8 cellular contexts compared by ENCODE assay signal in genomic region chr4:83284161-83285021, GRCh38. TPM values are rescaled to one million over a fixed set of nuclear protein-coding genes. Genes with fewer than 3 reads are reported as not detected.
A peak's percentile ranks its signal among the peaks of the same experiment; 100 is the strongest.
DNase-seq lines count a peak whose midpoint lies in the region; ATAC-seq and TF ChIP-seq lines count a peak whose summit lies in the region.

A gene with protein sequence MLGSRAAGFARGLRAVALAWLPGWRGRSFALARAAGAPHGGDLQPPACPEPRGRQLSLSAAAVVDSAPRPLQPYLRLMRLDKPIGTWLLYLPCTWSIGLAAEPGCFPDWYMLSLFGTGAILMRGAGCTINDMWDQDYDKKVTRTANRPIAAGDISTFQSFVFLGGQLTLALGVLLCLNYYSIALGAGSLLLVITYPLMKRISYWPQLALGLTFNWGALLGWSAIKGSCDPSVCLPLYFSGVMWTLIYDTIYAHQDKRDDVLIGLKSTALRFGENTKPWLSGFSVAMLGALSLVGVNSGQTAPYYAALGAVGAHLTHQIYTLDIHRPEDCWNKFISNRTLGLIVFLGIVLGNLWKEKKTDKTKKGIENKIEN (minus strand): TSS chr4:83284798. CDS start chr4:83284764, 34 bp downstream.

- TF ChIP-seq RAD21 in liver (IDR thresholded peaks at IDR 0.05) = no peak

- peaks cover 2 to 13% (median 9%) of the 10 kb centered on the region in 4 donors for H3K4me1 ChIP-seq in liver (ENCODE audit: control insufficient read depth in 4 of 4, insufficient read depth in 4 of 4, low read length in 3 of 4)

- H3K9me3 ChIP-seq in liver (ENCODE audit: control insufficient read depth in 4 of 4, low read length in 3 of 4) = no peaks in the 10 kb centered on the region

- TF ChIP-seq CTCF in C4-2B (conservative IDR thresholded peaks at IDR 0.05) (peak; percentile 37), liver (IDR thresholded peaks at IDR 0.05; ENCODE audit: low read depth, low read length, missing input control) (peak; percentile 36)

- H3K9ac ChIP-seq in liver (ENCODE audit: low read depth in 1 of 2, low read length in 2 of 2) = peak within 1 kb of the TSS; percentile 91 to 98

- DNase-seq in NCI-H748 treated with DMSO at 0.1 percent for 48 hours (lab: John Stamatoyannopoulos, UW) = peak; percentile 59
- peak; percentile 92 to 93 for DNase-seq in activated CD4-positive, alpha-beta T cell treated with anti-CD3 and anti-CD28 coated beads, Interleukin-2, amount 50 U/mL, for 4 hours
- DNase-seq in dermis blood vessel endothelial cell = peak; percentile 97
- peak; percentile 96 for DNase-seq in stimulated activated CD4-positive, alpha-beta T cell treated with anti-CD3 and anti-CD28 coated beads, Interleukin-4, amount 100 ng/mL, for 24 hours

- no peaks in the 10 kb centered on the region for H3K36me3 ChIP-seq in liver (ENCODE audit: control insufficient read depth in 4 of 4, insufficient read depth in 3 of 4, low read depth in 1 of 4, low read length in 3 of 4)

- under 1% methylated on average over 75 of the region's 75 CpGs for WGBS in liver

- peak within 1 kb of the TSS; percentile 83 for H3K27ac ChIP-seq in C4-2B
- peak within 1 kb of the TSS; percentile 92 to 99 for H3K27ac ChIP-seq in liver (ENCODE audit: low read depth in 1 of 2, low read length in 2 of 2)

- ATAC-seq in GM19324 (IDR thresholded peaks at IDR 0.05; ENCODE audit: low FRiP score, unreplicated experiment) = peak; percentile 94
- ATAC-seq in HG03469 (IDR thresholded peaks at IDR 0.05; ENCODE audit: unreplicated experiment) = peak; percentile 75

- peak within 1 kb of the TSS; percentile 59 to 81 (median 71) for H3K4me3 ChIP-seq in liver (ENCODE audit: low read depth in 1 of 3, low read length in 3 of 3)

- H3K27me3 ChIP-seq in liver (ENCODE audit: control insufficient read depth in 4 of 4, insufficient read depth in 4 of 4, low read length in 3 of 4) = no peaks in the 10 kb centered on the region

TF ChIP-seq in liver, 16 proteins besides CTCF, POLR2A, EP300 and RAD21:
- TF ChIP-seq YY1 (IDR thresholded peaks at IDR 0.05) = no peak
- TF ChIP-seq SP1 (IDR thresholded peaks at IDR 0.05) = no peak
- no peak for TF ChIP-seq MAX (IDR thresholded peaks at IDR 0.05)
- no peak for TF ChIP-seq FOXA2 (IDR thresholded peaks at IDR 0.05)
- TF ChIP-seq JUND (IDR thresholded peaks at IDR 0.05) = peak; percentile 16 to 25
- TF ChIP-seq RXRA (IDR thresholded peaks at IDR 0.05) = peak; percentile 9 to 18
- no peak for TF ChIP-seq EGR1 (IDR thresholded peaks at IDR 0.05; ENCODE audit: low read depth in 2 of 2)
- TF ChIP-seq ZBTB33 (IDR thresholded peaks at IDR 0.05) = no peak
- no peak for TF ChIP-seq HNF4G (IDR thresholded peaks at IDR 0.05)
- TF ChIP-seq GABPA (IDR thresholded peaks at IDR 0.05 in 1 of 2, conservative IDR thresholded peaks at IDR 0.05 in 1 of 2) = no peak
- TF ChIP-seq, protein P1, sequence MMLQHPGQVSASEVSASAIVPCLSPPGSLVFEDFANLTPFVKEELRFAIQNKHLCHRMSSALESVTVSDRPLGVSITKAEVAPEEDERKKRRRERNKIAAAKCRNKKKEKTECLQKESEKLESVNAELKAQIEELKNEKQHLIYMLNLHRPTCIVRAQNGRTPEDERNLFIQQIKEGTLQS (IDR thresholded peaks at IDR 0.05) = no peak
- no peak for TF ChIP-seq NR2F2 (IDR thresholded peaks at IDR 0.05)
- TF ChIP-seq HNF4A (conservative IDR thresholded peaks at IDR 0.05) = peak in 1 of 2 donors; percentile 6
- no peak for TF ChIP-seq FOXA1 (IDR thresholded peaks at IDR 0.05)
- no peak for TF ChIP-seq TAF1 (conservative IDR thresholded peaks at IDR 0.05)
- TF ChIP-seq, protein P2, sequence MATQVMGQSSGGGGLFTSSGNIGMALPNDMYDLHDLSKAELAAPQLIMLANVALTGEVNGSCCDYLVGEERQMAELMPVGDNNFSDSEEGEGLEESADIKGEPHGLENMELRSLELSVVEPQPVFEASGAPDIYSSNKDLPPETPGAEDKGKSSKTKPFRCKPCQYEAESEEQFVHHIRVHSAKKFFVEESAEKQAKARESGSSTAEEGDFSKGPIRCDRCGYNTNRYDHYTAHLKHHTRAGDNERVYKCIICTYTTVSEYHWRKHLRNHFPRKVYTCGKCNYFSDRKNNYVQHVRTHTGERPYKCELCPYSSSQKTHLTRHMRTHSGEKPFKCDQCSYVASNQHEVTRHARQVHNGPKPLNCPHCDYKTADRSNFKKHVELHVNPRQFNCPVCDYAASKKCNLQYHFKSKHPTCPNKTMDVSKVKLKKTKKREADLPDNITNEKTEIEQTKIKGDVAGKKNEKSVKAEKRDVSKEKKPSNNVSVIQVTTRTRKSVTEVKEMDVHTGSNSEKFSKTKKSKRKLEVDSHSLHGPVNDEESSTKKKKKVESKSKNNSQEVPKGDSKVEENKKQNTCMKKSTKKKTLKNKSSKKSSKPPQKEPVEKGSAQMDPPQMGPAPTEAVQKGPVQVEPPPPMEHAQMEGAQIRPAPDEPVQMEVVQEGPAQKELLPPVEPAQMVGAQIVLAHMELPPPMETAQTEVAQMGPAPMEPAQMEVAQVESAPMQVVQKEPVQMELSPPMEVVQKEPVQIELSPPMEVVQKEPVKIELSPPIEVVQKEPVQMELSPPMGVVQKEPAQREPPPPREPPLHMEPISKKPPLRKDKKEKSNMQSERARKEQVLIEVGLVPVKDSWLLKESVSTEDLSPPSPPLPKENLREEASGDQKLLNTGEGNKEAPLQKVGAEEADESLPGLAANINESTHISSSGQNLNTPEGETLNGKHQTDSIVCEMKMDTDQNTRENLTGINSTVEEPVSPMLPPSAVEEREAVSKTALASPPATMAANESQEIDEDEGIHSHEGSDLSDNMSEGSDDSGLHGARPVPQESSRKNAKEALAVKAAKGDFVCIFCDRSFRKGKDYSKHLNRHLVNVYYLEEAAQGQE (IDR thresholded peaks at IDR 0.05) = peak; percentile 86

RNA-seq across cellular contexts. Expression of the gene that starts here (rescaled TPM):
- total RNA-seq in dermis blood vessel endothelial cell (16.5 and 19.7 TPM in 2 replicates), liver (10 to 100 TPM in 1 of 2 donors, 1 to 10 TPM in 1; 8.6 to 13.6 TPM)
- polyA plus RNA-seq in liver = 10 to 100 TPM in 1 of 2 donors, 1 to 10 TPM in 1; 10.0 to 11.6 TPM

Comparison
In these comparisons a context has a peak if more than half of its experiments do, and no peak if none do; other contexts are left out.
1. Peak in every context shown above with its lines: DNase-seq, ATAC-seq, H3K4me3 ChIP-seq and H3K27ac ChIP-seq.